In genomic region chr1:1307908-1308755, GRCh38 we compare ENCODE assay signal across 1 cellular context.
TF ChIP-seq lines count a peak whose summit lies in the region.

A gene with protein sequence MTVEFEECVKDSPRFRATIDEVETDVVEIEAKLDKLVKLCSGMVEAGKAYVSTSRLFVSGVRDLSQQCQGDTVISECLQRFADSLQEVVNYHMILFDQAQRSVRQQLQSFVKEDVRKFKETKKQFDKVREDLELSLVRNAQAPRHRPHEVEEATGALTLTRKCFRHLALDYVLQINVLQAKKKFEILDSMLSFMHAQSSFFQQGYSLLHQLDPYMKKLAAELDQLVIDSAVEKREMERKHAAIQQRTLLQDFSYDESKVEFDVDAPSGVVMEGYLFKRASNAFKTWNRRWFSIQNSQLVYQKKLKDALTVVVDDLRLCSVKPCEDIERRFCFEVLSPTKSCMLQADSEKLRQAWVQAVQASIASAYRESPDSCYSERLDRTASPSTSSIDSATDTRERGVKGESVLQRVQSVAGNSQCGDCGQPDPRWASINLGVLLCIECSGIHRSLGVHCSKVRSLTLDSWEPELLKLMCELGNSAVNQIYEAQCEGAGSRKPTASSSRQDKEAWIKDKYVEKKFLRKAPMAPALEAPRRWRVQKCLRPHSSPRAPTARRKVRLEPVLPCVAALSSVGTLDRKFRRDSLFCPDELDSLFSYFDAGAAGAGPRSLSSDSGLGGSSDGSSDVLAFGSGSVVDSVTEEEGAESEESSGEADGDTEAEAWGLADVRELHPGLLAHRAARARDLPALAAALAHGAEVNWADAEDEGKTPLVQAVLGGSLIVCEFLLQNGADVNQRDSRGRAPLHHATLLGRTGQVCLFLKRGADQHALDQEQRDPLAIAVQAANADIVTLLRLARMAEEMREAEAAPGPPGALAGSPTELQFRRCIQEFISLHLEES (minus strand): TSS chr1:1307930. CDS start chr1:1307815, 115 bp downstream.
Gene PUSL1 (plus strand): TSS chr1:1308597. CDS start chr1:1308644, 47 bp downstream.

TF ChIP-seq in K562, 482 proteins besides CTCF, POLR2A, EP300 and RAD21 (continued from another document and continues in another):
- no peak for TF ChIP-seq ARID3B (CRISPR knock-in tag; IDR thresholded peaks at IDR 0.05; ENCODE audit: borderline replicate concordance)
- TF ChIP-seq YBX1 (IDR thresholded peaks at IDR 0.05) = no peak
- TF ChIP-seq XRCC4 (IDR thresholded peaks at IDR 0.05; ENCODE audit: extremely low read depth, insufficient read depth, insufficient read length) = no peak
- TF ChIP-seq NBN (IDR thresholded peaks at IDR 0.05; ENCODE audit: low read depth) = peak; percentile 56; the same call in 1 of the 2 replicates
- TF ChIP-seq MYC (IDR thresholded peaks at IDR 0.05; ENCODE audit: low read depth, low read length) = peak; percentile 97
- TF ChIP-seq MYC (CRISPR knock-in tag; IDR thresholded peaks at IDR 0.05; ENCODE audit: borderline replicate concordance, low read depth) = peak; percentile 91; the same call in 1 of the 2 replicates
- TF ChIP-seq GTF2A2 (tag; IDR thresholded peaks at IDR 0.05) = no peak
- TF ChIP-seq SREBF1 (IDR thresholded peaks at IDR 0.05; ENCODE audit: borderline replicate concordance, low read depth, low read length) = no peak
- TF ChIP-seq, protein P1, sequence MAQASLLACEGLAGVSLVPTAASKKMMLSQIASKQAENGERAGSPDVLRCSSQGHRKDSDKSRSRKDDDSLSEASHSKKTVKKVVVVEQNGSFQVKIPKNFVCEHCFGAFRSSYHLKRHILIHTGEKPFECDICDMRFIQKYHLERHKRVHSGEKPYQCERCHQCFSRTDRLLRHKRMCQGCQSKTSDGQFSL (CRISPR knock-in tag; IDR thresholded peaks at IDR 0.05) = peak; percentile 96
- TF ChIP-seq, protein P1 (tag; IDR thresholded peaks at IDR 0.05) = peak in 1 of 2 experiments; percentile 99; a peak in 2 of 4 replicates
- TF ChIP-seq TCF7 (IDR thresholded peaks at IDR 0.05; ENCODE audit: borderline replicate concordance) = no peak
- no peak for TF ChIP-seq ZC3H11A (IDR thresholded peaks at IDR 0.05; ENCODE audit: low read depth, low read length)
- TF ChIP-seq NCOA2 (IDR thresholded peaks at IDR 0.05; ENCODE audit: partially characterized antibody in 2 of 2) = peak in 1 of 2 experiments; percentile 99
- TF ChIP-seq ESRRB (CRISPR knock-in tag; IDR thresholded peaks at IDR 0.05; ENCODE audit: borderline replicate concordance) = no peak
- TF ChIP-seq BDP1 (IDR thresholded peaks at IDR 0.05; ENCODE audit: insufficient read depth, insufficient read length) = no peak
- TF ChIP-seq ZNF696 (CRISPR knock-in tag; conservative IDR thresholded peaks at IDR 0.05) = no peak
- peak; percentile 42; the same call in 1 of the 2 replicates for TF ChIP-seq MTA3 (IDR thresholded peaks at IDR 0.05; ENCODE audit: borderline replicate concordance)
- TF ChIP-seq MLLT1 (IDR thresholded peaks at IDR 0.05) = no peak
- peak; percentile 37 for TF ChIP-seq HMGN3 (IDR thresholded peaks at IDR 0.05; ENCODE audit: borderline replicate concordance, extremely low read depth, insufficient read length, low read depth, low read length)
- TF ChIP-seq GABPA (tag; conservative IDR thresholded peaks at IDR 0.05; ENCODE audit: low read depth) = peak; percentile 90
- TF ChIP-seq BCLAF1 (IDR thresholded peaks at IDR 0.05; ENCODE audit: borderline replicate concordance in 1 of 2, control insufficient read depth in 1 of 2, low read depth in 2 of 2, low read length in 1 of 2) = no peak
- no peak for TF ChIP-seq ELF4 (CRISPR knock-in tag; IDR thresholded peaks at IDR 0.05)
- no peak for TF ChIP-seq NFRKB (IDR thresholded peaks at IDR 0.05; ENCODE audit: low read depth)
- TF ChIP-seq SMARCE1 (IDR thresholded peaks at IDR 0.05) = no peak
- no peak for TF ChIP-seq FOS (IDR thresholded peaks at IDR 0.05; ENCODE audit: extremely low read depth, insufficient read length)
- TF ChIP-seq RCOR1 (IDR thresholded peaks at IDR 0.05; ENCODE audit: borderline replicate concordance in 1 of 2, low read depth in 2 of 2, low read length in 2 of 2) = no peak
- TF ChIP-seq BRD9 (IDR thresholded peaks at IDR 0.05; ENCODE audit: low read depth, partially characterized antibody) = no peak
- TF ChIP-seq MAFK (IDR thresholded peaks at IDR 0.05; ENCODE audit: low read length) = no peak
- TF ChIP-seq, protein P2, sequence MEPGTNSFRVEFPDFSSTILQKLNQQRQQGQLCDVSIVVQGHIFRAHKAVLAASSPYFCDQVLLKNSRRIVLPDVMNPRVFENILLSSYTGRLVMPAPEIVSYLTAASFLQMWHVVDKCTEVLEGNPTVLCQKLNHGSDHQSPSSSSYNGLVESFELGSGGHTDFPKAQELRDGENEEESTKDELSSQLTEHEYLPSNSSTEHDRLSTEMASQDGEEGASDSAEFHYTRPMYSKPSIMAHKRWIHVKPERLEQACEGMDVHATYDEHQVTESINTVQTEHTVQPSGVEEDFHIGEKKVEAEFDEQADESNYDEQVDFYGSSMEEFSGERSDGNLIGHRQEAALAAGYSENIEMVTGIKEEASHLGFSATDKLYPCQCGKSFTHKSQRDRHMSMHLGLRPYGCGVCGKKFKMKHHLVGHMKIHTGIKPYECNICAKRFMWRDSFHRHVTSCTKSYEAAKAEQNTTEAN (CRISPR knock-in tag; IDR thresholded peaks at IDR 0.05) = peak; percentile 28; the same call in 1 of the 2 replicates
- peak; percentile 62 for TF ChIP-seq TAF1 (IDR thresholded peaks at IDR 0.05; ENCODE audit: control insufficient read depth, extremely low read depth, insufficient read depth, low read length, severe bottlenecking)
- TF ChIP-seq SIN3A (IDR thresholded peaks at IDR 0.05; ENCODE audit: borderline replicate concordance in 2 of 2, control insufficient read depth in 1 of 2, low read depth in 2 of 2, low read length in 2 of 2) = peak; percentile 78 to 97
- TF ChIP-seq ZFP91 (CRISPR knock-in tag; IDR thresholded peaks at IDR 0.05) = no peak
- no peak for TF ChIP-seq GATA2 (CRISPR knock-in tag; IDR thresholded peaks at IDR 0.05)
- TF ChIP-seq MCM2 (IDR thresholded peaks at IDR 0.05; ENCODE audit: low read depth) = no peak
- TF ChIP-seq, protein P3, sequence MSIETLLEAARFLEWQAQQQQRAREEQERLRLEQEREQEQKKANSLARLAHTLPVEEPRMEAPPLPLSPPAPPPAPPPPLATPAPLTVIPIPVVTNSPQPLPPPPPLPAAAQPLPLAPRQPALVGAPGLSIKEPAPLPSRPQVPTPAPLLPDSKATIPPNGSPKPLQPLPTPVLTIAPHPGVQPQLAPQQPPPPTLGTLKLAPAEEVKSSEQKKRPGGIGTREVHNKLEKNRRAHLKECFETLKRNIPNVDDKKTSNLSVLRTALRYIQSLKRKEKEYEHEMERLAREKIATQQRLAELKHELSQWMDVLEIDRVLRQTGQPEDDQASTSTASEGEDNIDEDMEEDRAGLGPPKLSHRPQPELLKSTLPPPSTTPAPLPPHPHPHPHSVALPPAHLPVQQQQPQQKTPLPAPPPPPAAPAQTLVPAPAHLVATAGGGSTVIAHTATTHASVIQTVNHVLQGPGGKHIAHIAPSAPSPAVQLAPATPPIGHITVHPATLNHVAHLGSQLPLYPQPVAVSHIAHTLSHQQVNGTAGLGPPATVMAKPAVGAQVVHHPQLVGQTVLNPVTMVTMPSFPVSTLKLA (conservative IDR thresholded peaks at IDR 0.05) = peak; percentile 95 to 98
- no peak for TF ChIP-seq SP2 (IDR thresholded peaks at IDR 0.05; ENCODE audit: extremely low read depth, low read depth, low read length, poor library complexity, severe bottlenecking)
- TF ChIP-seq, protein P4, sequence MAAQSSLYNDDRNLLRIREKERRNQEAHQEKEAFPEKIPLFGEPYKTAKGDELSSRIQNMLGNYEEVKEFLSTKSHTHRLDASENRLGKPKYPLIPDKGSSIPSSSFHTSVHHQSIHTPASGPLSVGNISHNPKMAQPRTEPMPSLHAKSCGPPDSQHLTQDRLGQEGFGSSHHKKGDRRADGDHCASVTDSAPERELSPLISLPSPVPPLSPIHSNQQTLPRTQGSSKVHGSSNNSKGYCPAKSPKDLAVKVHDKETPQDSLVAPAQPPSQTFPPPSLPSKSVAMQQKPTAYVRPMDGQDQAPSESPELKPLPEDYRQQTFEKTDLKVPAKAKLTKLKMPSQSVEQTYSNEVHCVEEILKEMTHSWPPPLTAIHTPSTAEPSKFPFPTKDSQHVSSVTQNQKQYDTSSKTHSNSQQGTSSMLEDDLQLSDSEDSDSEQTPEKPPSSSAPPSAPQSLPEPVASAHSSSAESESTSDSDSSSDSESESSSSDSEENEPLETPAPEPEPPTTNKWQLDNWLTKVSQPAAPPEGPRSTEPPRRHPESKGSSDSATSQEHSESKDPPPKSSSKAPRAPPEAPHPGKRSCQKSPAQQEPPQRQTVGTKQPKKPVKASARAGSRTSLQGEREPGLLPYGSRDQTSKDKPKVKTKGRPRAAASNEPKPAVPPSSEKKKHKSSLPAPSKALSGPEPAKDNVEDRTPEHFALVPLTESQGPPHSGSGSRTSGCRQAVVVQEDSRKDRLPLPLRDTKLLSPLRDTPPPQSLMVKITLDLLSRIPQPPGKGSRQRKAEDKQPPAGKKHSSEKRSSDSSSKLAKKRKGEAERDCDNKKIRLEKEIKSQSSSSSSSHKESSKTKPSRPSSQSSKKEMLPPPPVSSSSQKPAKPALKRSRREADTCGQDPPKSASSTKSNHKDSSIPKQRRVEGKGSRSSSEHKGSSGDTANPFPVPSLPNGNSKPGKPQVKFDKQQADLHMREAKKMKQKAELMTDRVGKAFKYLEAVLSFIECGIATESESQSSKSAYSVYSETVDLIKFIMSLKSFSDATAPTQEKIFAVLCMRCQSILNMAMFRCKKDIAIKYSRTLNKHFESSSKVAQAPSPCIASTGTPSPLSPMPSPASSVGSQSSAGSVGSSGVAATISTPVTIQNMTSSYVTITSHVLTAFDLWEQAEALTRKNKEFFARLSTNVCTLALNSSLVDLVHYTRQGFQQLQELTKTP (IDR thresholded peaks at IDR 0.05; ENCODE audit: low read depth in 1 of 2, partially characterized antibody in 2 of 2) = no peak
- TF ChIP-seq TAF7 (tag; IDR thresholded peaks at IDR 0.05) = no peak
- TF ChIP-seq ARNT (IDR thresholded peaks at IDR 0.05) = no peak
- TF ChIP-seq RBM15 (IDR thresholded peaks at IDR 0.05; ENCODE audit: insufficient read depth, low read length) = no peak
- no peak for TF ChIP-seq KDM1A (IDR thresholded peaks at IDR 0.05)
